ENCODE assay signal across 8 cellular contexts in genomic region chr1:202553560-202554038, GRCh38.
DNase-seq lines count a peak whose midpoint lies in the region; ATAC-seq, FAIRE-seq and TF ChIP-seq lines count a peak whose summit lies in the region.

No MANE protein-coding gene starts in this region.

- FAIRE-seq in small intestine (lab: Jason Lieb, UNC), result no peak

- 48 to 58% (median 56%) methylated on average over 3 of the region's 3 CpGs for WGBS in small intestine, 3 donors
- 61 to 63% methylated on average over 3 of the region's 3 CpGs for WGBS in thyroid gland, 2 donors

- H3K36me3 ChIP-seq in cardiac muscle cell, result peaks cover 11% of the 10 kb centered on the region
- H3K36me3 ChIP-seq in small intestine (ENCODE audit: control insufficient read depth in 2 of 2, insufficient read depth in 2 of 2, low read length in 2 of 2), result no peaks in the 10 kb centered on the region
- no peaks in the 10 kb centered on the region for H3K36me3 ChIP-seq in CD8-positive, alpha-beta memory T cell (ENCODE audit: insufficient read depth, low read length)
- H3K36me3 ChIP-seq in thyroid gland, result no peaks in the 10 kb centered on the region

- peak overlapping the region in 1 of 8 donors; percentile 79 for H3K27ac Mint-ChIP-seq in CD8-positive, alpha-beta memory T cell

- no peak for TF ChIP-seq POLR2A in thyroid gland (IDR thresholded peaks at IDR 0.05)

- H3K9me3 ChIP-seq in cardiac muscle cell (ENCODE audit: low read depth), result no peaks in the 10 kb centered on the region
- H3K9me3 ChIP-seq in small intestine (ENCODE audit: control insufficient read depth, low read depth), result no peaks in the 10 kb centered on the region
- H3K9me3 ChIP-seq in CD8-positive, alpha-beta memory T cell (ENCODE audit: low read length), result no peaks in the 10 kb centered on the region
- no peaks in the 10 kb centered on the region for H3K9me3 ChIP-seq in thyroid gland

- H3K27ac ChIP-seq in cardiac muscle cell, result peak overlapping the region; percentile 80
- no peak overlapping the region for H3K27ac ChIP-seq in small intestine (ENCODE audit: low read depth in 1 of 2, low read length in 1 of 2)
- H3K27ac ChIP-seq in CD8-positive, alpha-beta memory T cell (ENCODE audit: low read depth, low read length), result no peak overlapping the region
- H3K27ac ChIP-seq in thyroid gland, result no peak overlapping the region

- peaks cover 3 to 13% (median 7%) of the 10 kb centered on the region in 3 donors for H3K36me3 Mint-ChIP-seq in CD8-positive, alpha-beta memory T cell

- TF ChIP-seq CTCF in cardiac muscle cell (IDR thresholded peaks at IDR 0.05; ENCODE audit: low read depth, low read length) (no peak), thyroid gland (IDR thresholded peaks at IDR 0.05) (no peak)

- H3K4me1 ChIP-seq in cardiac muscle cell (ENCODE audit: low read depth) (peaks cover 23% of the 10 kb centered on the region), small intestine (ENCODE audit: control insufficient read depth in 2 of 2, insufficient read depth in 1 of 2, low read depth in 1 of 2, low read length in 1 of 2) (peaks cover 0 to 4% of the 10 kb centered on the region in 2 donors), thyroid gland (no peaks in the 10 kb centered on the region)
- no peaks in the 10 kb centered on the region for H3K4me1 ChIP-seq in CD8-positive, alpha-beta memory T cell (ENCODE audit: insufficient read depth, low read length)

- ATAC-seq in GM21619 (IDR thresholded peaks at IDR 0.05; ENCODE audit: unreplicated experiment) (peak; percentile 60), HG02981 (IDR thresholded peaks at IDR 0.05; ENCODE audit: unreplicated experiment) (no peak)

- H3K9me3 Mint-ChIP-seq in CD8-positive, alpha-beta memory T cell, result no peaks in the 10 kb centered on the region

- no peaks in the 10 kb centered on the region for H3K4me1 Mint-ChIP-seq in CD8-positive, alpha-beta memory T cell

- H3K4me3 Mint-ChIP-seq in CD8-positive, alpha-beta memory T cell, result no peak overlapping the region

- no peaks in the 10 kb centered on the region for H3K27me3 Mint-ChIP-seq in CD8-positive, alpha-beta memory T cell

- intact Hi-C loops in thyroid gland (cut with DNase I), result no loop called here

- peak; percentile 98 for DNase-seq in OCI-M1 (lab: John Stamatoyannopoulos, UW)
- DNase-seq in cardiac muscle cell (ENCODE audit: low read depth in 1 of 2, low spot score in 1 of 2), result peak in 1 of 2 donors; percentile 89
- peak; percentile 14 for DNase-seq in small intestine
- DNase-seq in CD8-positive, alpha-beta memory T cell, result no peak
- no peak for DNase-seq in NCI-H2196 treated with DMSO at 0.1 percent for 48 hours (lab: John Stamatoyannopoulos, UW; ENCODE audit: unreplicated experiment)
- DNase-seq in thyroid gland, result no peak

- CTCF ChIA-PET in CD8-positive, alpha-beta memory T cell (lab: Charles Lee), result no interaction called here

- POLR2A ChIA-PET in CD8-positive, alpha-beta memory T cell (lab: Charles Lee), result no interaction called here

- no peak overlapping the region for H3K4me3 ChIP-seq in cardiac muscle cell
- H3K4me3 ChIP-seq in small intestine (ENCODE audit: low read depth in 1 of 2, low read length in 2 of 2), result no peak overlapping the region
- H3K4me3 ChIP-seq in CD8-positive, alpha-beta memory T cell (ENCODE audit: low read length), result no peak overlapping the region
- H3K4me3 ChIP-seq in thyroid gland (replicated peaks in 1 of 3), result no peak overlapping the region

- H3K27me3 ChIP-seq in cardiac muscle cell (no peaks in the 10 kb centered on the region), small intestine (ENCODE audit: control insufficient read depth in 2 of 2, insufficient read depth in 2 of 2, low read length in 2 of 2) (no peaks in the 10 kb centered on the region), thyroid gland (no peaks in the 10 kb centered on the region)
- no peaks in the 10 kb centered on the region for H3K27me3 ChIP-seq in CD8-positive, alpha-beta memory T cell (ENCODE audit: insufficient read depth, low read length, poor library complexity, severe bottlenecking)

Comparison
In these comparisons a context has a peak if more than half of its experiments do, and no peak if none do; other contexts are left out.
1. DNase-seq: peak in OCI-M1 (single experiment) and small intestine (single experiment); none in CD8-positive, alpha-beta memory T cell (0 of 5), NCI-H2196 treated with DMSO at 0.1 percent for 48 hours (single experiment) and thyroid gland (0 of 2).